11 cellular contexts compared by ENCODE assay signal in the genomic region with DNA sequence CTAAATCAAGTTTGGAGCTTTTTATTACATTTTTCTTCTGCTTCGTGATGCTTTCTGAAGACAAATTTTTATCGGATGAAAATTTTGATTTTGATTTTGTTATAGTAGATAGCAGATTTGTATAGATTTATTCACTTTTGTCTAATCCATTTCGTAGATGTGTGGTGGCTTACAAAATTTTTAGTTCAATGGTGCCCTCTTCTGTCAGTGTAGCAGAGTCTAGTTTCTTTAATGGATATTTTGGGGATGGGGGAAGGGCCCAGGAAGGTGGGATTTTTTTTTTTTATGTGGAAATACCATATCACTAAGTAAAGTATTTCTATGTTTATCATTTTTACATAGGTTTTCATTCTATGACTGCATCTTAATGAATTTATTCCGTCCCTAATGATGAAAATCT.
DNase-seq lines count a peak whose midpoint lies in the region; ATAC-seq and TF ChIP-seq lines count a peak whose summit lies in the region.
"Had no signal": no experiment of that assay in that cellular context is flagged by ENCODE, and none has a peak within 500 bp of the region (broad histone marks: within the 10 kb centered on the region; RNA-seq: fewer than 3 reads in every experiment).

No MANE protein-coding gene starts in this region.

- no peaks in the 10 kb centered on the region for H3K4me1 Mint-ChIP-seq in brain
- H3K4me1 Mint-ChIP-seq: activated T-helper 17 cell treated with anti-CD3 and anti-CD28 coated beads, Interleukin-2, amount 50 U/mL, for 72 hours had no signal

- no peaks in the 10 kb centered on the region for H3K36me3 Mint-ChIP-seq in brain
- H3K36me3 Mint-ChIP-seq: mesothelial cell of epicardium had no signal

- no peak overlapping the region for H3K27ac ChIP-seq in lower lobe of right lung

- H3K27me3 Mint-ChIP-seq in brain: peaks cover 10% of the 10 kb centered on the region
- H3K27me3 Mint-ChIP-seq: activated T-helper 17 cell treated with anti-CD3 and anti-CD28 coated beads, Interleukin-2, amount 50 U/mL, for 72 hours had no signal

- no peak overlapping the region for H3K4me3 Mint-ChIP-seq in brain
- H3K4me3 Mint-ChIP-seq: activated T-helper 17 cell treated with anti-CD3 and anti-CD28 coated beads, Interleukin-2, amount 50 U/mL, for 72 hours; mesothelial cell of epicardium had no signal

- H3K36me3 ChIP-seq in lower lobe of right lung: no peaks in the 10 kb centered on the region

- H3K9me3 Mint-ChIP-seq in brain: peaks cover 0 to 3% (median 0%) of the 10 kb centered on the region in 5 experiments

- peak overlapping the region in 3 of 5 experiments; percentile 21 to 78 (median 33) for H3K27ac Mint-ChIP-seq in brain
- H3K27ac Mint-ChIP-seq: activated T-helper 17 cell treated with anti-CD3 and anti-CD28 coated beads, Interleukin-2, amount 50 U/mL, for 72 hours; mesothelial cell of epicardium had no signal

- DNase-seq in EH (ENCODE audit: low read depth) (peak; percentile 68), NCI-H2081 (lab: John Stamatoyannopoulos, UW) (peak; percentile 30 to 49), lower lobe of right lung (no peak), nucleus accumbens (lab: John Stamatoyannopoulos, UW) (no peak)
- DNase-seq in effector CD4-positive, alpha-beta T cell: no peak
- DNase-seq: stimulated activated CD8-positive, alpha-beta memory T cell treated with anti-CD3 and anti-CD28 coated beads, Interleukin-4, amount 100 ng/mL, for 48 hours had no signal

- TF ChIP-seq CTCF in brain (conservative IDR thresholded peaks at IDR 0.05) (peak; percentile 57 to 62), lower lobe of right lung (IDR thresholded peaks at IDR 0.05) (peak; percentile 27)

- H3K4me1 ChIP-seq in lower lobe of right lung: no peaks in the 10 kb centered on the region

- no peaks in the 10 kb centered on the region for H3K9me3 ChIP-seq in lower lobe of right lung

- H3K27me3 ChIP-seq in lower lobe of right lung (ENCODE audit: low read depth): no peaks in the 10 kb centered on the region

- ATAC-seq in lower lobe of right lung: no peak
- no peak for ATAC-seq in HG02763 (IDR thresholded peaks at IDR 0.05; ENCODE audit: unreplicated experiment)
- no peak for ATAC-seq in HG02588 (IDR thresholded peaks at IDR 0.05; ENCODE audit: unreplicated experiment)
- ATAC-seq: activated T-helper 17 cell treated with anti-CD3 and anti-CD28 coated beads, Interleukin-2, amount 50 U/mL, for 72 hours had no signal

- no peak overlapping the region for H3K4me3 ChIP-seq in lower lobe of right lung

- intact Hi-C loops in lower lobe of right lung (cut with DNase I): no loop called here

Comparison
In these comparisons a context has a peak if more than half of its experiments do, and no peak if none do; other contexts are left out.
1. DNase-seq: peak in EH (single experiment) and NCI-H2081 (2 of 2); none in lower lobe of right lung (single experiment), effector CD4-positive, alpha-beta T cell (single experiment) and nucleus accumbens (0 of 56).